22 cellular contexts compared by ENCODE assay signal in the genomic region with DNA sequence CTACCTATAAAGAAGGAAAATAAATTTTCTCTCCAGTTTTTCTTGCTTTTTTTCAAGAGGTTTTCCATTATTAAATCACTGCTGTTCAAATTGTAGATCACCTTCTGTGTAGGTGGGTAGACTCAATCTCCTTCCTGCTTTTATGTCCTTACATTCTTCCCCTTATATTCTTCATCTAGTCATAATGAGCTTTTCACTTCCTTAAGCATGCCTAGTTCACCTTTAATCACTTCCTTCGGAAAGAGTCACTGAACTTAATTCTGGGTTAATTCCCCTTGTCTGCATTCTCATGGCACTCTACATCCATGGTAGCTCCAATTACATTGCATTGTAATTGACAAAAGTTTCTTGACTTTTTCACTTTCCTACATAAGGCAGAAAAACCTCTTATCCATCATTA. TPM values are rescaled to one million over a fixed set of nuclear protein-coding genes. Genes with fewer than 3 reads are reported as not detected.
DNase-seq lines count a peak whose midpoint lies in the region; ATAC-seq and TF ChIP-seq lines count a peak whose summit lies in the region.
"Had no signal": no experiment of that assay in that cellular context is flagged by ENCODE, and none has a peak within 500 bp of the region (broad histone marks: within the 10 kb centered on the region; RNA-seq: fewer than 3 reads in every experiment).

No MANE protein-coding gene starts in this region.

- ATAC-seq in activated B cell treated with CpG ODN at 0.5 μM for 24 hours (ENCODE audit: low read depth), result peak; percentile 10
- ATAC-seq in stimulated activated memory B cell treated with anti-CD40 and anti-IgM and Interleukin-4, amounts not matched to agents 10 μg/mL and 1 μg/mL and 100 μg/mL, for 72 hours, result peak; percentile 60
- ATAC-seq in HG03108 (IDR thresholded peaks at IDR 0.05; ENCODE audit: unreplicated experiment), result no peak
- ATAC-seq: HCT116, Panc1 had no signal

- TF ChIP-seq CTCF in DOHH2 (IDR thresholded peaks at IDR 0.05; ENCODE audit: low read depth, low read length, poor library complexity, severe bottlenecking) (no peak), activated B cell treated with CpG ODN at 0.5 μM for 24 hours (IDR thresholded peaks at IDR 0.05) (no peak), endodermal cell (conservative IDR thresholded peaks at IDR 0.05) (no peak), Peyer's patch (IDR thresholded peaks at IDR 0.05) (no peak)

- H3K27me3 Mint-ChIP-seq in activated T-cell treated with anti-CD3 and anti-CD28 coated beads, Interleukin-2, amount 50 U/mL, for 24 hours, result no peaks in the 10 kb centered on the region
- H3K27me3 Mint-ChIP-seq in activated B cell treated with CpG ODN at 0.5 μM for 24 hours (no peaks in the 10 kb centered on the region), endodermal cell (ENCODE audit: insufficient read depth) (no peaks in the 10 kb centered on the region)
- H3K27me3 Mint-ChIP-seq in stimulated activated memory B cell treated with anti-CD40 and anti-IgM and Interleukin-4, amounts not matched to agents 10 μg/mL and 1 μg/mL and 100 μg/mL, for 72 hours, result no peaks in the 10 kb centered on the region
- H3K27me3 Mint-ChIP-seq: CD8-positive, alpha-beta memory T cell had no signal

- no peaks in the 10 kb centered on the region for H3K9me3 Mint-ChIP-seq in activated T-cell treated with anti-CD3 and anti-CD28 coated beads, Interleukin-2, amount 50 U/mL, for 24 hours
- no peaks in the 10 kb centered on the region for H3K9me3 Mint-ChIP-seq in activated B cell treated with CpG ODN at 0.5 μM for 24 hours
- no peaks in the 10 kb centered on the region for H3K9me3 Mint-ChIP-seq in stimulated activated memory B cell treated with anti-CD40 and anti-IgM and Interleukin-4, amounts not matched to agents 10 μg/mL and 1 μg/mL and 100 μg/mL, for 72 hours
- H3K9me3 Mint-ChIP-seq in endodermal cell, result no peaks in the 10 kb centered on the region
- H3K9me3 Mint-ChIP-seq: CD8-positive, alpha-beta memory T cell had no signal

- 96 to 100% methylated on average over 1 of the region's 1 CpG for WGBS in endodermal cell (ENCODE audit: insufficient coverage in 1 of 2, insufficient read length in 1 of 2), 2 experiments

- no peak for TF ChIP-seq POLR2A in Peyer's patch (IDR thresholded peaks at IDR 0.05)

- peaks cover 56% of the 10 kb centered on the region for H3K4me1 ChIP-seq in DOHH2 (ENCODE audit: control insufficient read depth, low read length)
- H3K4me1 ChIP-seq in endodermal cell (ENCODE audit: control insufficient read depth, insufficient read depth, low read length), result no peaks in the 10 kb centered on the region
- peaks cover 0 to 9% (median 0%) of the 10 kb centered on the region in 4 donors for H3K4me1 ChIP-seq in Peyer's patch
- H3K4me1 ChIP-seq: BE2C, SJSA1 had no signal

- H3K27me3 ChIP-seq in DOHH2 (ENCODE audit: control insufficient read depth, low read length) (no peaks in the 10 kb centered on the region), endodermal cell (ENCODE audit: control insufficient read depth, insufficient read depth, low read length, poor library complexity, severe bottlenecking) (no peaks in the 10 kb centered on the region), Peyer's patch (no peaks in the 10 kb centered on the region)
- H3K27me3 ChIP-seq: BE2C, SJSA1 had no signal

- POLR2A ChIA-PET in activated B cell treated with CpG ODN at 0.5 μM for 24 hours (lab: Charles Lee), result interaction anchor here (1.6 to 6.3 kb wide), 3 partner anchors 19 to 87 kb away, joined by 9 to 127 read pairs (median 16); a partner anchor contains a TSS

- H3K36me3 Mint-ChIP-seq in activated T-cell treated with anti-CD3 and anti-CD28 coated beads, Interleukin-2, amount 50 U/mL, for 24 hours (ENCODE audit: low read depth), result peaks cover 86% of the 10 kb centered on the region
- H3K36me3 Mint-ChIP-seq in activated B cell treated with CpG ODN at 0.5 μM for 24 hours (ENCODE audit: low read depth), result peaks cover 80% of the 10 kb centered on the region
- peaks cover 53% of the 10 kb centered on the region for H3K36me3 Mint-ChIP-seq in stimulated activated memory B cell treated with anti-CD40 and anti-IgM and Interleukin-4, amounts not matched to agents 10 μg/mL and 1 μg/mL and 100 μg/mL, for 72 hours
- H3K36me3 Mint-ChIP-seq in endodermal cell (ENCODE audit: low read depth), result peaks cover 48% of the 10 kb centered on the region

- peak overlapping the region; percentile 13 for H3K27ac Mint-ChIP-seq in activated T-cell treated with anti-CD3 and anti-CD28 coated beads, Interleukin-2, amount 50 U/mL, for 24 hours
- H3K27ac Mint-ChIP-seq in activated B cell treated with CpG ODN at 0.5 μM for 24 hours, result peak overlapping the region; percentile 73
- peak overlapping the region; percentile 69 for H3K27ac Mint-ChIP-seq in stimulated activated memory B cell treated with anti-CD40 and anti-IgM and Interleukin-4, amounts not matched to agents 10 μg/mL and 1 μg/mL and 100 μg/mL, for 72 hours
- H3K27ac Mint-ChIP-seq in endodermal cell, result no peak overlapping the region

- peaks cover 28% of the 10 kb centered on the region for H3F3A ChIP-seq in DOHH2 (ENCODE audit: control insufficient read depth, insufficient read depth)

- H4K20me1 ChIP-seq in DOHH2 (ENCODE audit: control insufficient read depth, insufficient read depth, low read depth, low read length), result no peaks in the 10 kb centered on the region

- H3K79me2 ChIP-seq in DOHH2 (ENCODE audit: control insufficient read depth, low read length), result no peaks in the 10 kb centered on the region

- H3K36me3 ChIP-seq in DOHH2 (ENCODE audit: control insufficient read depth, low read length), result peaks cover 78% of the 10 kb centered on the region
- H3K36me3 ChIP-seq in endodermal cell (ENCODE audit: control insufficient read depth, insufficient read depth, low read length), result peaks cover 78% of the 10 kb centered on the region
- H3K36me3 ChIP-seq in Peyer's patch, result peaks cover 0 to 97% (median 0%) of the 10 kb centered on the region in 3 donors

- no peak overlapping the region for H3K9ac ChIP-seq in endodermal cell (ENCODE audit: extremely low read depth, low read length, poor library complexity, severe bottlenecking)

- H3K4me3 Mint-ChIP-seq in activated T-cell treated with anti-CD3 and anti-CD28 coated beads, Interleukin-2, amount 50 U/mL, for 24 hours, result no peak overlapping the region
- H3K4me3 Mint-ChIP-seq in activated B cell treated with CpG ODN at 0.5 μM for 24 hours (peak overlapping the region; percentile 56), endodermal cell (no peak overlapping the region)
- peak overlapping the region; percentile 51 for H3K4me3 Mint-ChIP-seq in stimulated activated memory B cell treated with anti-CD40 and anti-IgM and Interleukin-4, amounts not matched to agents 10 μg/mL and 1 μg/mL and 100 μg/mL, for 72 hours
- H3K4me3 Mint-ChIP-seq: CD8-positive, alpha-beta memory T cell had no signal

- H3K4me2 ChIP-seq in DOHH2 (ENCODE audit: low read length), result peak overlapping the region; percentile 52

- peak overlapping the region; percentile 16; the same call in 1 of the 2 replicates for H3K4me3 ChIP-seq in DOHH2 (ENCODE audit: low read length)
- no peak overlapping the region for H3K4me3 ChIP-seq in endodermal cell (ENCODE audit: low read length)
- no peak overlapping the region for H3K4me3 ChIP-seq in Peyer's patch
- H3K4me3 ChIP-seq: SJSA1 had no signal

- no peak for DNase-seq in activated T-cell treated with anti-CD3 and anti-CD28 coated beads, Interleukin-2, amount 50 U/mL, for 24 hours
- no peak for DNase-seq in activated T-cell treated with anti-CD3 and anti-CD28 coated beads, Interleukin-2, amount 50 U/mL, for 1 hour
- no peak for DNase-seq in activated B cell treated with CpG ODN at 0.5 μM for 24 hours
- DNase-seq in endodermal cell, result no peak
- DNase-seq in Peyer's patch, result no peak
- DNase-seq: BE2C; CD8-positive, alpha-beta memory T cell; GOT3; NCI-H1092 treated with DMSO at 0.1 percent for 48 hours; NCI-H146; NCI-H2029 treated with DMSO at 0.1 percent for 48 hours; NCI-H2171; NCI-H526 had no signal

- no peaks in the 10 kb centered on the region for H3K9me2 ChIP-seq in DOHH2 (replicated peaks; ENCODE audit: control insufficient read depth, low read length)

- intact Hi-C loops in activated B cell treated with CpG ODN at 0.5 μM for 24 hours (cut with micrococcal nuclease), result loop anchor here (5.0 kb wide), 1 partner anchor 89 kb away; no protein-coding TSS in a partner anchor

- CTCF ChIA-PET in activated B cell treated with CpG ODN at 0.5 μM for 24 hours (lab: Charles Lee), result interaction anchor here (1.4 kb wide), 1 partner anchor 18 kb away, joined by 3 read pairs; no protein-coding TSS in a partner anchor

- H3K27ac ChIP-seq in DOHH2 (ENCODE audit: low read depth, low read length) (peak overlapping the region; percentile 91), endodermal cell (ENCODE audit: low read depth, low read length) (no peak overlapping the region), Peyer's patch (peak overlapping the region in 2 of 4 donors; percentile 21 to 80)
- H3K27ac ChIP-seq: SJSA1 had no signal

- H3K4me1 Mint-ChIP-seq in activated T-cell treated with anti-CD3 and anti-CD28 coated beads, Interleukin-2, amount 50 U/mL, for 24 hours (ENCODE audit: low read depth), result peaks cover 10% of the 10 kb centered on the region
- H3K4me1 Mint-ChIP-seq in activated B cell treated with CpG ODN at 0.5 μM for 24 hours, result peaks cover 64% of the 10 kb centered on the region
- H3K4me1 Mint-ChIP-seq in stimulated activated memory B cell treated with anti-CD40 and anti-IgM and Interleukin-4, amounts not matched to agents 10 μg/mL and 1 μg/mL and 100 μg/mL, for 72 hours, result peaks cover 57% of the 10 kb centered on the region
- H3K4me1 Mint-ChIP-seq in endodermal cell, result no peaks in the 10 kb centered on the region

- H3K9me3 ChIP-seq in DOHH2 (ENCODE audit: control insufficient read depth, insufficient read depth, low read length), result no peaks in the 10 kb centered on the region
- H3K9me3 ChIP-seq in endodermal cell (ENCODE audit: control insufficient read depth, low read length), result no peaks in the 10 kb centered on the region
- H3K9me3 ChIP-seq in Peyer's patch, result no peaks in the 10 kb centered on the region
- H3K9me3 ChIP-seq: BE2C, SJSA1 had no signal

RNA-seq across cellular contexts. Expression of a gene that starts 6.1 kb away (rescaled TPM):
- 3.5 and 3.8 TPM in 2 replicates for total RNA-seq in activated B cell treated with CpG ODN at 0.5 μM for 24 hours
- total RNA-seq in endodermal cell, result not detected
- polyA plus RNA-seq in endodermal cell (2013, experiment 1 of 2), result not detected
- not detected for polyA plus RNA-seq in endodermal cell (2013, experiment 2 of 2)
- 10 to 100 TPM; 14.9 to 40.4 (median 19.6) TPM for total RNA-seq in Peyer's patch
- total RNA-seq: A172; CD8-positive, alpha-beta memory T cell; G401; LHCN-M2; SJSA1 had no signal
- polyA plus RNA-seq: CD8-positive, alpha-beta memory T cell had no signal

RNA-seq across cellular contexts. Expression of a gene that starts 18.5 kb away (rescaled TPM):
- total RNA-seq in activated B cell treated with CpG ODN at 0.5 μM for 24 hours (27.8 and 34.6 TPM in 2 replicates), endodermal cell (10 to 100 TPM; 22.8 to 26.3 TPM), Peyer's patch (10 to 100 TPM; 37.7 to 57.4 (median 43.9) TPM)
- 27.0 TPM for polyA plus RNA-seq in endodermal cell (2013, experiment 1 of 2)
- polyA plus RNA-seq in endodermal cell (2013, experiment 2 of 2), result 29.5 TPM

RNA-seq across cellular contexts. Expression of a gene that starts 18.6 kb away (rescaled TPM):
- 50.4 and 54.3 TPM in 2 replicates for total RNA-seq in activated B cell treated with CpG ODN at 0.5 μM for 24 hours
- total RNA-seq in endodermal cell, result 100 to 1,000 TPM; 129 to 136 TPM
- 85.2 TPM for polyA plus RNA-seq in endodermal cell (2013, experiment 1 of 2)
- polyA plus RNA-seq in endodermal cell (2013, experiment 2 of 2), result 90.1 TPM
- total RNA-seq in Peyer's patch, result 10 to 100 TPM; 22.1 to 73.4 (median 25.2) TPM

Comparison
In these comparisons a context has a peak if more than half of its experiments do, and no peak if none do; other contexts are left out.
1. H3K4me3 Mint-ChIP-seq: peak in activated B cell treated with CpG ODN at 0.5 μM for 24 hours (single experiment) and stimulated activated memory B cell treated with anti-CD40 and anti-IgM and Interleukin-4, amounts not matched to agents 10 μg/mL and 1 μg/mL and 100 μg/mL, for 72 hours (single experiment); none in activated T-cell treated with anti-CD3 and anti-CD28 coated beads, Interleukin-2, amount 50 U/mL, for 24 hours (single experiment) and endodermal cell (single experiment).